Comparison of ENCODE assay signal across 22 cellular contexts in genomic region chr7:90933984-90934383, GRCh38.
A peak's percentile ranks its signal among the peaks of the same experiment; 100 is the strongest.
DNase-seq lines count a peak whose midpoint lies in the region; ATAC-seq and TF ChIP-seq lines count a peak whose summit lies in the region.
"Had no signal": no experiment of that assay in that cellular context is flagged by ENCODE, and none has a peak within 500 bp of the region (broad histone marks: within the 10 kb centered on the region; RNA-seq: fewer than 3 reads in every experiment).

No MANE protein-coding gene starts in this region.

- ATAC-seq in Right ventricle myocardium inferior (peak; percentile 20), body of pancreas (peak; percentile 98), aorta (ENCODE audit: low FRiP score) (peak; percentile 89)
- ATAC-seq: activated CD8-positive, alpha-beta T cell treated with anti-CD3 and anti-CD28 coated beads, Interleukin-2, amount 10 ng/mL, durations not matched to agents 7 days and 5 days; activated T-helper 17 cell treated with anti-CD3 and anti-CD28 coated beads, Interleukin-2, amount 50 U/mL, for 72 hours; gastroesophageal sphincter had no signal

- H3K27ac ChIP-seq in right atrium auricular region (no peak overlapping the region), body of pancreas (peak overlapping the region in 3 of 4 donors; percentile 4 to 60 (median 14)), neuronal stem cell (replicated peaks; ENCODE audit: low read length) (no peak overlapping the region), aorta (ENCODE audit: low read depth in 1 of 2, low read length in 2 of 2) (peak overlapping the region in 1 of 2 donors; percentile 12)
- H3K27ac ChIP-seq: adrenal gland, brain microvascular endothelial cell, gastroesophageal sphincter had no signal

- no peak overlapping the region for H4K8ac ChIP-seq in neuronal stem cell (ENCODE audit: low read depth, low read length)

- no peak overlapping the region for H2BK12ac ChIP-seq in neuronal stem cell (ENCODE audit: low read length)

- H3K4me3 ChIP-seq in right atrium auricular region, result no peak overlapping the region
- H3K4me3 ChIP-seq in body of pancreas, result no peak overlapping the region
- H3K4me3 ChIP-seq in neuronal stem cell (ENCODE audit: low read length in 2 of 2), result no peak overlapping the region
- no peak overlapping the region for H3K4me3 ChIP-seq in aorta (ENCODE audit: low read length in 2 of 2)
- no peak overlapping the region for H3K4me3 ChIP-seq in MG63
- H3K4me3 ChIP-seq: adrenal gland, gastroesophageal sphincter had no signal

- in situ Hi-C loops in GM13977 (cut with MboI; ENCODE audit: low pct_unique_long_range_greater_than_20kb, low sequenced_read_pairs, unreplicated experiment), result no loop called here

- H2AFZ ChIP-seq in neuronal stem cell (ENCODE audit: low read length), result no peak overlapping the region

- 51 to 59% methylated on average over 4 to 5 of the region's 5 CpGs for WGBS in body of pancreas, 2 donors
- WGBS in neuronal stem cell (ENCODE audit: extremely low coverage in 2 of 2, insufficient read length in 2 of 2, insufficient replicate concordance in 1 of 2), 2 donors, result no CpG with 5 or more reads among the region's 5 CpGs
- WGBS in aorta, 2 donors, result 16 to 22% methylated on average over 5 of the region's 5 CpGs

- H3K4me2 ChIP-seq in neuronal stem cell (ENCODE audit: insufficient read depth, low read length, poor library complexity, severe bottlenecking), result no peak overlapping the region

- H3K9ac ChIP-seq in neuronal stem cell (ENCODE audit: low read depth, low read length, poor library complexity), result no peak overlapping the region

- H3K36me3 ChIP-seq in right atrium auricular region (no peaks in the 10 kb centered on the region), body of pancreas (replicated peaks in 1 of 2; ENCODE audit: insufficient read depth in 1 of 2, low read depth in 2 of 2) (no peaks in the 10 kb centered on the region), neuronal stem cell (replicated peaks in 1 of 2; ENCODE audit: control insufficient read depth in 2 of 2, insufficient read depth in 2 of 2, low read length in 2 of 2) (peaks cover 0 to 2% of the 10 kb centered on the region in 2 donors), aorta (ENCODE audit: control insufficient read depth in 1 of 2, insufficient read depth in 2 of 2, low read length in 1 of 2) (no peaks in the 10 kb centered on the region), MG63 (no peaks in the 10 kb centered on the region)
- H3K36me3 ChIP-seq: adrenal gland, brain microvascular endothelial cell, gastroesophageal sphincter had no signal

- no peak for TF ChIP-seq POLR2A in body of pancreas (IDR thresholded peaks at IDR 0.05)

- DNase-seq in Right ventricle myocardium inferior (ENCODE audit: missing footprints) (no peak), right atrium auricular region (ENCODE audit: low spot score) (no peak), body of pancreas (peak; percentile 75 to 90 (median 81)), neuronal stem cell (ENCODE audit: low spot score) (no peak), aorta (peak in 1 of 2 donors; percentile 51), GM13977 (ENCODE audit: low spot score) (no peak), MG63 (no peak), ureter (ENCODE audit: low spot score) (no peak)
- DNase-seq: activated CD8-positive, alpha-beta T cell treated with anti-CD3 and anti-CD28 coated beads, Interleukin-2, amount 10 ng/mL, durations not matched to agents 7 days and 5 days; activated naive CD4-positive, alpha-beta T cell treated with anti-CD3 and anti-CD28 coated beads, Interleukin-2, amount 10 ng/mL, durations not matched to agents 7 days and 5 days; adrenal gland; brain microvascular endothelial cell; DND-41; GOT3; immature natural killer cell; left cardiac atrium; NCI-H1930; NCI-H526 treated with DMSO at 0.1 percent for 48 hours; SHP77; stimulated activated naive CD4-positive, alpha-beta T cell had no signal

- intact Hi-C loops in Right ventricle myocardium inferior (cut with DNase I) (no loop called here), body of pancreas (cut with DNase I) (no loop called here), aorta (cut with DNase I) (no loop called here)

- no peak overlapping the region for H3K4ac ChIP-seq in neuronal stem cell (ENCODE audit: low read length)

- H3K27me3 ChIP-seq in right atrium auricular region, result no peaks in the 10 kb centered on the region
- no peaks in the 10 kb centered on the region for H3K27me3 ChIP-seq in body of pancreas
- H3K27me3 ChIP-seq in neuronal stem cell (ENCODE audit: control insufficient read depth in 3 of 3, insufficient read depth in 3 of 3, low read depth in 1 of 3, low read length in 3 of 3), result no peaks in the 10 kb centered on the region
- H3K27me3 ChIP-seq in aorta (ENCODE audit: control insufficient read depth in 1 of 2, insufficient read depth in 2 of 2, low read length in 1 of 2), result no peaks in the 10 kb centered on the region
- H3K27me3 ChIP-seq in MG63, result no peaks in the 10 kb centered on the region
- H3K27me3 ChIP-seq: adrenal gland, brain microvascular endothelial cell, gastroesophageal sphincter had no signal

- no peaks in the 10 kb centered on the region for H3K79me1 ChIP-seq in neuronal stem cell (ENCODE audit: low read depth, low read length)

- no peaks in the 10 kb centered on the region for H3K9me3 ChIP-seq in right atrium auricular region
- H3K9me3 ChIP-seq in body of pancreas, result no peaks in the 10 kb centered on the region
- no peaks in the 10 kb centered on the region for H3K9me3 ChIP-seq in neuronal stem cell (replicated peaks in 1 of 2; ENCODE audit: control insufficient read depth in 2 of 2, insufficient read depth in 1 of 2, low read depth in 1 of 2, low read length in 2 of 2)
- H3K9me3 ChIP-seq in aorta (ENCODE audit: control insufficient read depth, low read length), result no peaks in the 10 kb centered on the region
- H3K9me3 ChIP-seq in MG63, result no peaks in the 10 kb centered on the region
- H3K9me3 ChIP-seq: adrenal gland, gastroesophageal sphincter had no signal

- H3K23ac ChIP-seq in neuronal stem cell (ENCODE audit: low read depth, low read length, poor library complexity), result peak overlapping the region; percentile 17

- H3K18ac ChIP-seq in neuronal stem cell (ENCODE audit: low read length), result no peak overlapping the region

- H2AK5ac ChIP-seq in neuronal stem cell (ENCODE audit: low read depth, low read length), result no peak overlapping the region

- no peak overlapping the region for H4K91ac ChIP-seq in neuronal stem cell (ENCODE audit: low read depth, low read length, poor library complexity)

- no peaks in the 10 kb centered on the region for H3K4me1 ChIP-seq in right atrium auricular region
- peaks cover 16% of the 10 kb centered on the region for H3K4me1 ChIP-seq in body of pancreas
- H3K4me1 ChIP-seq in neuronal stem cell (ENCODE audit: control insufficient read depth in 2 of 2, insufficient read depth in 1 of 2, low read depth in 1 of 2, low read length in 2 of 2), result no peaks in the 10 kb centered on the region
- no peaks in the 10 kb centered on the region for H3K4me1 ChIP-seq in aorta (ENCODE audit: control insufficient read depth in 1 of 2, insufficient read depth in 2 of 2, low read length in 2 of 2)
- H3K4me1 ChIP-seq: adrenal gland, gastroesophageal sphincter had no signal

- no peak for TF ChIP-seq CTCF in right atrium auricular region (IDR thresholded peaks at IDR 0.05)
- TF ChIP-seq CTCF in body of pancreas (IDR thresholded peaks at IDR 0.05), result peak in 1 of 7 experiments; percentile 5
- no peak for TF ChIP-seq CTCF in GM13977 (IDR thresholded peaks at IDR 0.05; ENCODE audit: extremely low read depth, insufficient read depth, missing control alignments)

- no peak overlapping the region for H2BK120ac ChIP-seq in neuronal stem cell (ENCODE audit: low read depth, low read length)

- no peak overlapping the region for H2BK15ac ChIP-seq in neuronal stem cell (ENCODE audit: low read length)

- no peak overlapping the region for H2BK5ac ChIP-seq in neuronal stem cell (ENCODE audit: low read length)

- no peak overlapping the region for H3K14ac ChIP-seq in neuronal stem cell (ENCODE audit: low read length)

Comparison
In these comparisons a context has a peak if more than half of its experiments do, and no peak if none do; other contexts are left out.
1. ATAC-seq: peak in every context shown above with its lines; median percentile 98 in body of pancreas; 89 in aorta; 20 in Right ventricle myocardium inferior.
2. DNase-seq: peak in body of pancreas (4 of 4); none in Right ventricle myocardium inferior (single experiment), right atrium auricular region (single experiment), neuronal stem cell (single experiment), GM13977 (single experiment), MG63 (single experiment) and ureter (single experiment).
3. H3K27ac ChIP-seq: peak in body of pancreas (3 of 4); none in right atrium auricular region (0 of 2) and neuronal stem cell (single experiment).